ENCODE assay signal across 13 cellular contexts in the genomic region with DNA sequence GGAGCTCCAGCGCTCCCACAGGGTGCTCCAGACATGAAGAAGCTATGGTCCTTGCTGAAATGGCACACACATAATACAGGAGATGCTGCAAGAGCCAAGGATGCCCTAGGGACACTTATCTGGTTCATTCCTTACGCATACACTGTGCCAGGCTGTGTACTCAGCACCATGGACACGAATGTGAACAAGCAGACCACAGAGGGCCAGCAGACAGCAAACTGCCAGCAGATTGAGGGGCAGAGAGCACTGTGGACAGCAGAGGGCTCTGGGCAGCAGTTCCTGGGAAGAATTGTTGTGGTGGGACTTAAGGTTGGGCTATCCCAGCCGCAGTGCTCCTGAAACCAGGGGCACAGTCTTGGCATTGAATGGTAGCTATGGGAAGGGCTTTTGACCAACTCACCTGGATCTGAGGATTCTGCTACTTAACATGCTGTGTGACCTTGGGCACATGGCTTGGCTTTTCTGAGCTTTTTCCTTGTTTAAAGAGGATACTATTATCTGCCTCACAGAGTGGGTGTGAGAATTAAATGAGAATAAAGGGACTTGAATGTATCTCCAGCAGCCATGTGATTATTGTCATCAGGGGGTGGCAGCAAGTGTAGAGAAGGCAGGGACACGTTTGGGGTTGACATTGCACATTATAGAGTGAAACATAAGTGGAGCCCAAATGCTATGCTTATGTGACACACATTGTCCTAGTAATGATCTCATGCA. TPM values are rescaled to one million over a fixed set of nuclear protein-coding genes. Genes with fewer than 3 reads are reported as not detected.
DNase-seq lines count a peak whose midpoint lies in the region; ATAC-seq and TF ChIP-seq lines count a peak whose summit lies in the region.
"Had no signal": no experiment of that assay in that cellular context is flagged by ENCODE, and none has a peak within 500 bp of the region (broad histone marks: within the 10 kb centered on the region; RNA-seq: fewer than 3 reads in every experiment).

No MANE protein-coding gene starts in this region.

- H3K9me3 ChIP-seq in SK-N-SH (no peaks in the 10 kb centered on the region), RWPE2 (ENCODE audit: severe bottlenecking) (no peaks in the 10 kb centered on the region), heart right ventricle (no peaks in the 10 kb centered on the region)
- H3K9me3 ChIP-seq: neutrophil, upper lobe of left lung had no signal

- no peak for TF ChIP-seq RAD21 in SK-N-SH (IDR thresholded peaks at IDR 0.05; ENCODE audit: low read length)

- H3K9ac ChIP-seq in SK-N-SH: no peak overlapping the region

- no peak for DNase-seq in SK-N-SH
- DNase-seq in RWPE2 (ENCODE audit: low spot score): peak; percentile 38
- no peak for DNase-seq in heart right ventricle
- DNase-seq in type B pancreatic cell (ENCODE audit: extremely low spot score, unreplicated experiment): no peak
- DNase-seq: activated naive CD4-positive, alpha-beta T cell treated with Interleukin-2 at 50 U/mL for 16 hours; cerebellar nuclear complex; T1000; upper lobe of left lung had no signal

- no peak for TF ChIP-seq EP300 in SK-N-SH (IDR thresholded peaks at IDR 0.05; ENCODE audit: borderline replicate concordance in 1 of 2, low read depth in 1 of 2, low read length in 1 of 2)

- peaks cover 36% of the 10 kb centered on the region for H3K4me1 Mint-ChIP-seq in type B pancreatic cell (ENCODE audit: unreplicated experiment)

- no peaks in the 10 kb centered on the region for H3K36me3 Mint-ChIP-seq in type B pancreatic cell

- no peaks in the 10 kb centered on the region for H3K9me2 ChIP-seq in SK-N-SH

- ATAC-seq in SK-N-SH treated with all-trans-retinoic acid at 6 μM for 48 hours (peak; percentile 55; the same call in 2 of the 3 replicates), RWPE2 (ENCODE audit: low read depth) (no peak), heart right ventricle (peak in 7 of 8 donors; percentile 52 to 88 (median 61)), HG03045 (IDR thresholded peaks at IDR 0.05; ENCODE audit: unreplicated experiment) (no peak), HG03565 (IDR thresholded peaks at IDR 0.05; ENCODE audit: unreplicated experiment) (no peak), GM19452 (IDR thresholded peaks at IDR 0.05; ENCODE audit: unreplicated experiment) (no peak)

- no peaks in the 10 kb centered on the region for H3K36me3 ChIP-seq in SK-N-SH (replicated peaks in 1 of 2; ENCODE audit: control insufficient read depth in 1 of 2, insufficient read depth in 2 of 2, low read length in 1 of 2)
- H3K36me3 ChIP-seq in RWPE2 (ENCODE audit: low read depth): no peaks in the 10 kb centered on the region
- H3K36me3 ChIP-seq in heart right ventricle: peaks cover 0 to 2% (median 0%) of the 10 kb centered on the region in 9 donors
- H3K36me3 ChIP-seq: neutrophil had no signal

- 83% methylated on average over 3 of the region's 5 CpGs for WGBS in SK-N-SH (ENCODE audit: low lambda C conversion rate)
- WGBS in heart right ventricle, 2 donors: 46 to 49% methylated on average over 5 of the region's 5 CpGs

- no peak overlapping the region for H3K4me2 ChIP-seq in SK-N-SH

- H4K20me1 ChIP-seq in SK-N-SH (ENCODE audit: insufficient read depth): no peaks in the 10 kb centered on the region

- H3K4me3 ChIP-seq in SK-N-SH (ENCODE audit: low read depth in 2 of 2, low read length in 1 of 2) (no peak overlapping the region), RWPE2 (ENCODE audit: severe bottlenecking) (no peak overlapping the region), heart right ventricle (no peak overlapping the region)
- H3K4me3 ChIP-seq: upper lobe of left lung had no signal

- intact Hi-C loops in heart right ventricle (cut with DNase I): loop anchor here in 2 of 10 donors (2.0 to 10.0 kb wide), 2 partner anchors 65 to 69 kb away; no protein-coding TSS in a partner anchor

- H3K27me3 ChIP-seq in SK-N-SH (ENCODE audit: insufficient read depth): peaks cover 5% of the 10 kb centered on the region; the same call in 1 of the 2 replicates
- H3K27me3 ChIP-seq in RWPE2 (ENCODE audit: insufficient read depth, poor library complexity, severe bottlenecking): no peaks in the 10 kb centered on the region
- H3K27me3 ChIP-seq in heart right ventricle: no peaks in the 10 kb centered on the region
- H3K27me3 ChIP-seq: neutrophil, upper lobe of left lung had no signal

- H3F3A ChIP-seq in SK-N-SH (replicated peaks; ENCODE audit: insufficient read depth): no peaks in the 10 kb centered on the region

- H3K4me1 ChIP-seq in SK-N-SH (ENCODE audit: control insufficient read depth in 1 of 2, insufficient read depth in 2 of 2, low read depth in 1 of 2, low read length in 1 of 2) (no peaks in the 10 kb centered on the region), RWPE2 (ENCODE audit: insufficient read depth, poor library complexity, severe bottlenecking) (peaks cover 11% of the 10 kb centered on the region), heart right ventricle (peaks cover 6 to 89% (median 59%) of the 10 kb centered on the region in 9 donors)
- H3K4me1 ChIP-seq: upper lobe of left lung had no signal

- CTCF ChIA-PET in SK-N-SH (lab: Yijun Ruan, JAX): interaction anchor here (1.0 to 2.4 kb wide), 4 partner anchors 10 to 93 kb away, joined by 3 to 7 read pairs (median 3); no protein-coding TSS in a partner anchor

- no peak overlapping the region for H2AFZ ChIP-seq in SK-N-SH (ENCODE audit: low read depth)

- H3K79me2 ChIP-seq in SK-N-SH (ENCODE audit: insufficient read depth): no peaks in the 10 kb centered on the region

- H3K27me3 Mint-ChIP-seq in type B pancreatic cell: no peaks in the 10 kb centered on the region

- peak overlapping the region; percentile 65 for H3K27ac Mint-ChIP-seq in type B pancreatic cell

- TF ChIP-seq CTCF in SK-N-SH (IDR thresholded peaks at IDR 0.05): no peak; the same call in 1 of the 2 replicates
- TF ChIP-seq CTCF in RWPE2 (IDR thresholded peaks at IDR 0.05; ENCODE audit: poor library complexity, severe bottlenecking): no peak
- peak in 5 of 9 donors; percentile 17 to 57 (median 40) for TF ChIP-seq CTCF in heart right ventricle (IDR thresholded peaks at IDR 0.05)
- no peak for TF ChIP-seq CTCF in type B pancreatic cell (conservative IDR thresholded peaks at IDR 0.05)

- no peaks in the 10 kb centered on the region for H3K9me3 Mint-ChIP-seq in type B pancreatic cell

- POLR2A ChIA-PET in SK-N-SH (lab: Yijun Ruan, JAX): no interaction called here

- H3K27ac ChIP-seq in SK-N-SH (ENCODE audit: low read depth in 2 of 2, low read length in 1 of 2) (no peak overlapping the region), RWPE2 (ENCODE audit: poor library complexity, severe bottlenecking) (no peak overlapping the region), heart right ventricle (peak overlapping the region in 3 of 10 donors; percentile 36 to 44 (median 42))
- H3K27ac ChIP-seq: neutrophil, upper lobe of left lung had no signal

- H3K4me3 Mint-ChIP-seq in type B pancreatic cell: no peak overlapping the region

TF ChIP-seq in SK-N-SH treated with all-trans-retinoic acid at 6 μM for 48 hours, 23 proteins besides CTCF, POLR2A, EP300 and RAD21 (continues in another document):
- TF ChIP-seq TCF4 (CRISPR knock-in tag; IDR thresholded peaks at IDR 0.05; ENCODE audit: borderline replicate concordance): no peak
- no peak for TF ChIP-seq RARB (CRISPR knock-in tag; IDR thresholded peaks at IDR 0.05)
- no peak for TF ChIP-seq BACH2 (CRISPR knock-in tag; IDR thresholded peaks at IDR 0.05; ENCODE audit: borderline replicate concordance)
- TF ChIP-seq ZNF8 (CRISPR knock-in tag; IDR thresholded peaks at IDR 0.05): no peak
- no peak for TF ChIP-seq PPARA (CRISPR knock-in tag; IDR thresholded peaks at IDR 0.05; ENCODE audit: borderline replicate concordance)
- TF ChIP-seq GLIS3 (CRISPR knock-in tag; IDR thresholded peaks at IDR 0.05): no peak

TF ChIP-seq in SK-N-SH, 30 proteins besides CTCF, POLR2A, EP300 and RAD21 (continues in another document):
- TF ChIP-seq EZH2phosphoT487 (IDR thresholded peaks at IDR 0.05; ENCODE audit: borderline replicate concordance, low read depth) (no peak), GATA2 (CRISPR knock-in tag; IDR thresholded peaks at IDR 0.05) (no peak), TCF12 (IDR thresholded peaks at IDR 0.05) (no peak), RXRA (IDR thresholded peaks at IDR 0.05; ENCODE audit: borderline replicate concordance, low read depth) (no peak), RCOR1 (IDR thresholded peaks at IDR 0.05; ENCODE audit: low read length) (no peak), YY1 (IDR thresholded peaks at IDR 0.05; ENCODE audit: low read depth) (no peak), NFIC (IDR thresholded peaks at IDR 0.05; ENCODE audit: borderline replicate concordance) (no peak), POLR2AphosphoS5 (IDR thresholded peaks at IDR 0.05; ENCODE audit: low read depth, low read length) (no peak), GABPA (IDR thresholded peaks at IDR 0.05; ENCODE audit: low read depth) (no peak), FOXM1 (IDR thresholded peaks at IDR 0.05; ENCODE audit: low read depth) (no peak), CHD2 (IDR thresholded peaks at IDR 0.05; ENCODE audit: low read length, partially characterized antibody) (no peak), SIN3A (IDR thresholded peaks at IDR 0.05; ENCODE audit: borderline replicate concordance, low read depth, low read length) (no peak), MXI1 (IDR thresholded peaks at IDR 0.05; ENCODE audit: low read depth, low read length) (no peak), SMC3 (IDR thresholded peaks at IDR 0.05; ENCODE audit: low read depth, low read length) (no peak)
- TF ChIP-seq, protein P1, sequence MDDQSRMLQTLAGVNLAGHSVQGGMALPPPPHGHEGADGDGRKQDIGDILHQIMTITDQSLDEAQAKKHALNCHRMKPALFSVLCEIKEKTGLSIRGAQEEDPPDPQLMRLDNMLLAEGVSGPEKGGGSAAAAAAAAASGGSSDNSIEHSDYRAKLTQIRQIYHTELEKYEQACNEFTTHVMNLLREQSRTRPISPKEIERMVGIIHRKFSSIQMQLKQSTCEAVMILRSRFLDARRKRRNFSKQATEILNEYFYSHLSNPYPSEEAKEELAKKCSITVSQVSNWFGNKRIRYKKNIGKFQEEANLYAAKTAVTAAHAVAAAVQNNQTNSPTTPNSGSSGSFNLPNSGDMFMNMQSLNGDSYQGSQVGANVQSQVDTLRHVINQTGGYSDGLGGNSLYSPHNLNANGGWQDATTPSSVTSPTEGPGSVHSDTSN (IDR thresholded peaks at IDR 0.05): no peak

RNA-seq across cellular contexts. Expression of gene PPARGC1B, which starts 30.0 kb away (rescaled TPM):
- polyA plus RNA-seq in SK-N-SH (2012; rRNA removed) (0.21 and 0.25 TPM in 2 replicates), heart right ventricle (10 to 100 TPM in 1 of 2 donors, 1 to 10 TPM in 1; 1.6 to 15.4 TPM)
- 0.14 and 0.20 TPM in 2 replicates for polyA plus RNA-seq in SK-N-SH (2012; cell fraction: cytosol; rRNA removed)
- polyA plus RNA-seq in SK-N-SH (2012; cell fraction: nucleus; rRNA removed): 0.69 and 0.93 TPM in 2 replicates
- total RNA-seq in heart right ventricle (10 to 100 TPM; 21.5 to 36.6 (median 28.9) TPM), type B pancreatic cell (ENCODE audit: low replicate concordance) (5.4 and 8.5 TPM in 2 replicates)

Comparison
In these comparisons a context has a peak if more than half of its experiments do, and no peak if none do; other contexts are left out.
1. ATAC-seq: peak in SK-N-SH treated with all-trans-retinoic acid at 6 μM for 48 hours (single experiment) and heart right ventricle (7 of 8); none in RWPE2 (single experiment), HG03045 (single experiment), HG03565 (single experiment) and GM19452 (single experiment).
2. CTCF ChIP-seq: peak in heart right ventricle (5 of 9); none in SK-N-SH (single experiment), RWPE2 (single experiment) and type B pancreatic cell (single experiment).